16 cellular contexts compared by ENCODE assay signal in the genomic region with DNA sequence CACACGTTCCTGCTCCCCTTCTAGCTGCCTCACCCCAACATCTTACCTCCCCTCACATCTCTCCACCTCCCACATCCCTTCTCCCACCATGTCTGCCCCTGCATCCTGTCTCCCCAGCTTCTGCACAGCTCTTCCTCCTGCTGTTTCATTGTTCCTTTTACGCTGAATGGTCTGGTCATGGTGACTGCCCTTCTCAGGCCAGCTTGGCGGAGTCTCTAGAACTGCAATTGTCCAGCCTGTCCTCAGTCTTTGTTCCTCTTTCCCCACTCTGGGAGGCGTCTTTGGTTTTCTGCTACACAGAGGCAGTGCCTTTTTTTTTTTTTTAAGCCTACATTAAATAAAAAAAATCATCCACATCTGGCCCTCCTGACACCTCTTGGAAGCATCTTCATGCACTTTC. TPM values are rescaled to one million over a fixed set of nuclear protein-coding genes. Genes with fewer than 3 reads are reported as not detected.
DNase-seq lines count a peak whose midpoint lies in the region; ATAC-seq and TF ChIP-seq lines count a peak whose summit lies in the region.
"Had no signal": no experiment of that assay in that cellular context is flagged by ENCODE, and none has a peak within 500 bp of the region (broad histone marks: within the 10 kb centered on the region; RNA-seq: fewer than 3 reads in every experiment).

No MANE protein-coding gene starts in this region.

- no peaks in the 10 kb centered on the region for H3K4me1 Mint-ChIP-seq in activated T-cell treated with anti-CD3 and anti-CD28 coated beads, Interleukin-2, amount 50 U/mL, for 24 hours (ENCODE audit: low read depth)
- H3K4me1 Mint-ChIP-seq in stimulated activated memory B cell treated with anti-CD40 and anti-IgM and Interleukin-4, amounts not matched to agents 10 μg/mL and 1 μg/mL and 100 μg/mL, for 72 hours, result peaks cover 10% of the 10 kb centered on the region

- H3K27ac Mint-ChIP-seq in activated T-cell treated with anti-CD3 and anti-CD28 coated beads, Interleukin-2, amount 50 U/mL, for 24 hours, result peak overlapping the region; percentile 17
- H3K27ac Mint-ChIP-seq in stimulated activated memory B cell treated with anti-CD40 and anti-IgM and Interleukin-4, amounts not matched to agents 10 μg/mL and 1 μg/mL and 100 μg/mL, for 72 hours, result peak overlapping the region; percentile 17

- no peaks in the 10 kb centered on the region for H3K27me3 Mint-ChIP-seq in activated T-cell treated with anti-CD3 and anti-CD28 coated beads, Interleukin-2, amount 50 U/mL, for 24 hours
- H3K27me3 Mint-ChIP-seq in stimulated activated memory B cell treated with anti-CD40 and anti-IgM and Interleukin-4, amounts not matched to agents 10 μg/mL and 1 μg/mL and 100 μg/mL, for 72 hours, result no peaks in the 10 kb centered on the region

- H3K36me3 Mint-ChIP-seq in activated T-cell treated with anti-CD3 and anti-CD28 coated beads, Interleukin-2, amount 50 U/mL, for 24 hours (ENCODE audit: low read depth), result peaks cover 94% of the 10 kb centered on the region
- peaks cover 65% of the 10 kb centered on the region for H3K36me3 Mint-ChIP-seq in stimulated activated memory B cell treated with anti-CD40 and anti-IgM and Interleukin-4, amounts not matched to agents 10 μg/mL and 1 μg/mL and 100 μg/mL, for 72 hours

- peak; percentile 5 for DNase-seq in activated T-cell treated with anti-CD3 and anti-CD28 coated beads, Interleukin-2, amount 50 U/mL, for 24 hours
- DNase-seq in activated T-cell treated with anti-CD3 and anti-CD28 coated beads for 4 hours (no peak), NCI-H2227 treated with DMSO at 0.1 percent for 48 hours (lab: John Stamatoyannopoulos, UW) (peak; percentile 18), germinal center (ENCODE audit: low spot score) (peak; percentile 21), esophagus muscularis mucosa (ENCODE audit: extremely low spot score) (no peak)
- DNase-seq in stimulated activated CD4-positive, alpha-beta T cell treated with anti-CD3 and anti-CD28 coated beads, Interleukin-15, amount 100 ng/mL, for 24 hours, result no peak
- DNase-seq: activated CD4-positive, alpha-beta T cell treated with anti-CD3 and anti-CD28 coated beads, Interleukin-2, amount 50 U/mL, for 1 hour; DMS79 treated with DMSO at 0.1 percent for 48 hours; HCEC 1CT; heart right ventricle; NCI-H446; OCI-M1; upper lobe of left lung had no signal

- H3K4me3 Mint-ChIP-seq in activated T-cell treated with anti-CD3 and anti-CD28 coated beads, Interleukin-2, amount 50 U/mL, for 24 hours, result no peak overlapping the region
- no peak overlapping the region for H3K4me3 Mint-ChIP-seq in stimulated activated memory B cell treated with anti-CD40 and anti-IgM and Interleukin-4, amounts not matched to agents 10 μg/mL and 1 μg/mL and 100 μg/mL, for 72 hours

- no peak for TF ChIP-seq POLR2A in esophagus muscularis mucosa (IDR thresholded peaks at IDR 0.05; ENCODE audit: low read depth)

- H3K9me3 Mint-ChIP-seq in activated T-cell treated with anti-CD3 and anti-CD28 coated beads, Interleukin-2, amount 50 U/mL, for 24 hours, result no peaks in the 10 kb centered on the region
- peaks cover 13% of the 10 kb centered on the region for H3K9me3 Mint-ChIP-seq in stimulated activated memory B cell treated with anti-CD40 and anti-IgM and Interleukin-4, amounts not matched to agents 10 μg/mL and 1 μg/mL and 100 μg/mL, for 72 hours

- TF ChIP-seq CTCF in esophagus muscularis mucosa (IDR thresholded peaks at IDR 0.05), result no peak

- H3K27me3 ChIP-seq in esophagus muscularis mucosa, result no peaks in the 10 kb centered on the region
- H3K27me3 ChIP-seq: breast epithelium, heart right ventricle, upper lobe of left lung had no signal

- no peak overlapping the region for H3K27ac ChIP-seq in esophagus muscularis mucosa (replicated peaks in 1 of 4)
- H3K27ac ChIP-seq: breast epithelium had no signal

- WGBS in esophagus muscularis mucosa, result 81% methylated on average over 4 of the region's 4 CpGs

- intact Hi-C loops in esophagus muscularis mucosa (cut with DNase I), result no loop called here

- no peaks in the 10 kb centered on the region for H3K4me1 ChIP-seq in esophagus muscularis mucosa
- H3K4me1 ChIP-seq: breast epithelium had no signal

- H3K9me3 ChIP-seq in esophagus muscularis mucosa, result no peaks in the 10 kb centered on the region
- H3K9me3 ChIP-seq: breast epithelium, heart right ventricle, upper lobe of left lung had no signal

- H3K36me3 ChIP-seq in esophagus muscularis mucosa, result peaks cover 11 to 93% (median 68%) of the 10 kb centered on the region in 4 donors

- TF ChIP-seq EP300 in esophagus muscularis mucosa (IDR thresholded peaks at IDR 0.05), result no peak

- ATAC-seq in stimulated activated memory B cell treated with anti-CD40 and anti-IgM and Interleukin-4, amounts not matched to agents 10 μg/mL and 1 μg/mL and 100 μg/mL, for 72 hours, result no peak
- ATAC-seq in GM21717 (IDR thresholded peaks at IDR 0.05; ENCODE audit: unreplicated experiment), result no peak

- no peak overlapping the region for H3K4me3 ChIP-seq in esophagus muscularis mucosa
- H3K4me3 ChIP-seq: breast epithelium, heart right ventricle, upper lobe of left lung had no signal

RNA-seq across cellular contexts. Expression of gene SEC22A, which starts 49.1 kb away (rescaled TPM):
- total RNA-seq in esophagus muscularis mucosa, result 10 to 100 TPM; 12.0 to 29.9 (median 20.0) TPM

Comparison
In these comparisons a context has a peak if more than half of its experiments do, and no peak if none do; other contexts are left out.
1. DNase-seq: peak in activated T-cell treated with anti-CD3 and anti-CD28 coated beads, Interleukin-2, amount 50 U/mL, for 24 hours (single experiment), NCI-H2227 treated with DMSO at 0.1 percent for 48 hours (single experiment) and germinal center (single experiment); none in activated T-cell treated with anti-CD3 and anti-CD28 coated beads for 4 hours (single experiment), esophagus muscularis mucosa (single experiment) and stimulated activated CD4-positive, alpha-beta T cell treated with anti-CD3 and anti-CD28 coated beads, Interleukin-15, amount 100 ng/mL, for 24 hours (single experiment).